12 cellular contexts compared by ENCODE assay signal in the genomic region with DNA sequence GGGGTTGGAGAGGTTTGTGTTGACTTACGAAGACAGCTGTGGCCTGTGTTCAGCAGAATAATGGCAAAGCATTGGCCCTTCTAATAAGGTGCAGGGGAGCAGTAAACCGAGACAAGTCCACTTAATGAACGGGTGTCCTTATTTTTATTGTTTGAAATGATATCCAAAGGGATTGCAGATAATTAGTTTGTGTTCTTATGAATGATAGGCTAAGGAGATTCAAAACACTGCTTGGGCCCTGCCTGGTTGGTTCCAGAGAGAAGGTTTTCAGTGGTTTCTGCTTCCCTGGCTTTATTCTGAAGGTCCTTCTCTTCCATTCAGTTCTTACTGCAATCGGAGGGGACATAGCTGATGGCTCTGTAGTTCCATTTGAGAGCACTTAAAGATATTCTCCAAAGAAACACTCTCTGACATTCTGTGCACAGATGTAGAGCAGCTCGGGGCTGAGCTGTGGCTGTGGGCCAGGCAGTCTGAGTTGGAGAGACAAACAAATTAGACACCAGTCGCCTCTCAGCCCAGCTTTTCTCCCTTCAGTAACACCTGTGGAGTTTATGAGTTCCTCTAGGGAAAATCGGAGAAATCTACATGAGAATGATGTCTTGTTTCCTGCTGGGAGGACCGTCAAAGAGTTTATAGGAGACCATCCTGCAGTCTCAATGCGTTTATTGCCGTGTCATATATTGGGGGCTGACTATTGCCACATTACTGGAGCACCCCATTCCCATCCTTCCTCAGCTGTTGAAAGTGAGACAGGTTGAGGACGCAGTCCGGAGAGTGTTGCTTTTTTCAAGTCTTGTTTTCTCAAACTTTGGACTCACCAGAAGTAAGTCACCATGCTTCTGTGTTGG. TPM values are rescaled to one million over a fixed set of nuclear protein-coding genes. Genes with fewer than 3 reads are reported as not detected.
DNase-seq lines count a peak whose midpoint lies in the region; ATAC-seq and TF ChIP-seq lines count a peak whose summit lies in the region.
"Had no signal": no experiment of that assay in that cellular context is flagged by ENCODE, and none has a peak within 500 bp of the region (broad histone marks: within the 10 kb centered on the region; RNA-seq: fewer than 3 reads in every experiment).

No MANE protein-coding gene starts in this region.

- intact Hi-C loops in psoas muscle (cut with DNase I) = loop anchor here in 1 of 2 donors (5.0 kb wide), 1 partner anchor 43 kb away; no protein-coding TSS in a partner anchor

- no peak overlapping the region for H2AFZ ChIP-seq in osteoblast (ENCODE audit: low read length)

- H3K4me3 ChIP-seq in HUES48 (ENCODE audit: low read depth, low read length) = peak overlapping the region; percentile 7; the same call in 1 of the 2 replicates
- H3K4me3 ChIP-seq in cardiac muscle cell = no peak overlapping the region
- no peak overlapping the region for H3K4me3 ChIP-seq in psoas muscle
- no peak overlapping the region for H3K4me3 ChIP-seq in osteoblast (ENCODE audit: insufficient read depth, low read length)
- H3K4me3 ChIP-seq: GM12878 had no signal

- H3K27ac ChIP-seq in HUES48 (ENCODE audit: low read depth, low read length) = peak overlapping the region; percentile 31
- H3K27ac ChIP-seq in cardiac muscle cell = peak overlapping the region; percentile 73
- peak overlapping the region; percentile 53 for H3K27ac ChIP-seq in psoas muscle
- H3K27ac ChIP-seq in osteoblast (ENCODE audit: low read depth, low read length) = no peak overlapping the region

- H3K4me1 ChIP-seq in HUES48 (ENCODE audit: control insufficient read depth, insufficient read depth, low read length) (peaks cover 37% of the 10 kb centered on the region), cardiac muscle cell (ENCODE audit: low read depth) (peaks cover 44% of the 10 kb centered on the region), psoas muscle (peaks cover 24% of the 10 kb centered on the region), osteoblast (ENCODE audit: insufficient read depth, low read length) (no peaks in the 10 kb centered on the region)

- no peaks in the 10 kb centered on the region for H3K79me2 ChIP-seq in osteoblast (ENCODE audit: insufficient read depth, low read length)

- H3K27me3 ChIP-seq in HUES48 (ENCODE audit: control insufficient read depth, insufficient read depth, low read length) = no peaks in the 10 kb centered on the region
- no peaks in the 10 kb centered on the region for H3K27me3 ChIP-seq in cardiac muscle cell
- no peaks in the 10 kb centered on the region for H3K27me3 ChIP-seq in psoas muscle (ENCODE audit: insufficient read depth in 3 of 3, low read length in 2 of 3)
- H3K27me3 ChIP-seq in osteoblast (ENCODE audit: insufficient read depth, low read length) = peaks cover 31% of the 10 kb centered on the region

- no peak overlapping the region for H3K27ac Mint-ChIP-seq in activated T-cell treated with anti-CD3 and anti-CD28 coated beads, Interleukin-2, amount 50 U/mL, for 24 hours
- H3K27ac Mint-ChIP-seq: activated T-helper 2 cell treated with anti-CD3 and anti-CD28 coated beads, Interferon-gamma antibody, Interleukin-2, Interleukin-4, amounts not matched to agents 10 μg/mL and 5 μg/mL and 100 μg/mL, durations not matched to agents 14 hours and 24 hours and 36 hours had no signal

- no peak overlapping the region for H3K9ac ChIP-seq in HUES48 (ENCODE audit: low read depth, low read length)

- H3K4me1 Mint-ChIP-seq in activated T-cell treated with anti-CD3 and anti-CD28 coated beads, Interleukin-2, amount 50 U/mL, for 24 hours (ENCODE audit: low read depth) = no peaks in the 10 kb centered on the region

- TF ChIP-seq CTCF in cardiac muscle cell (IDR thresholded peaks at IDR 0.05; ENCODE audit: low read depth, low read length) = no peak
- TF ChIP-seq CTCF in psoas muscle (IDR thresholded peaks at IDR 0.05) = no peak
- TF ChIP-seq CTCF in osteoblast (IDR thresholded peaks at IDR 0.05; ENCODE audit: extremely low read depth, low read depth, low read length) = no peak

- DNase-seq in NCI-H2196 (lab: John Stamatoyannopoulos, UW; ENCODE audit: unreplicated experiment) (peak; percentile 44), cardiac muscle cell (ENCODE audit: low read depth in 1 of 2, low spot score in 1 of 2) (peak in 1 of 2 donors; percentile 60), psoas muscle (no peak), osteoblast (ENCODE audit: insufficient read length, low spot score, missing footprints) (no peak)
- no peak for DNase-seq in activated T-cell treated with anti-CD3 and anti-CD28 coated beads, Interleukin-2, amount 50 U/mL, for 24 hours
- DNase-seq: activated CD4-positive, CD25-positive, alpha-beta regulatory T cell treated with anti-CD3 and anti-CD28 coated beads, Interleukin-2, amount 50 U/mL, for 72 hours; stimulated activated CD4-positive, alpha-beta T cell treated with anti-CD3 and anti-CD28 coated beads, Interleukin-4, amount 100 ng/mL, for 4 hours had no signal

- H3K36me3 Mint-ChIP-seq in activated T-cell treated with anti-CD3 and anti-CD28 coated beads, Interleukin-2, amount 50 U/mL, for 24 hours (ENCODE audit: low read depth) = no peaks in the 10 kb centered on the region

- H3K4me3 Mint-ChIP-seq in activated T-cell treated with anti-CD3 and anti-CD28 coated beads, Interleukin-2, amount 50 U/mL, for 24 hours = no peak overlapping the region

- H4K20me1 ChIP-seq in osteoblast (ENCODE audit: insufficient read depth, low read length) = no peaks in the 10 kb centered on the region

- peaks cover 53% of the 10 kb centered on the region for H3K27me3 Mint-ChIP-seq in activated T-cell treated with anti-CD3 and anti-CD28 coated beads, Interleukin-2, amount 50 U/mL, for 24 hours

- H3K36me3 ChIP-seq in HUES48 (ENCODE audit: control insufficient read depth, insufficient read depth, low read length) (no peaks in the 10 kb centered on the region), cardiac muscle cell (no peaks in the 10 kb centered on the region), psoas muscle (ENCODE audit: insufficient read depth in 1 of 2, low read depth in 1 of 2) (no peaks in the 10 kb centered on the region), osteoblast (ENCODE audit: insufficient read depth, low read length) (no peaks in the 10 kb centered on the region)

- peak in 3 of 4 donors; percentile 36 to 74 (median 62) for ATAC-seq in psoas muscle
- no peak for ATAC-seq in HG03025 (IDR thresholded peaks at IDR 0.05; ENCODE audit: low FRiP score, unreplicated experiment)
- ATAC-seq in GM18861 (IDR thresholded peaks at IDR 0.05; ENCODE audit: unreplicated experiment) = no peak
- ATAC-seq: GM12878 had no signal

- WGBS in psoas muscle, 3 donors = 32 to 51% (median 39%) methylated on average over 12 of the region's 12 CpGs

- H3K4me2 ChIP-seq in osteoblast (ENCODE audit: insufficient read depth, low read length) = no peak overlapping the region

- H3K9me3 ChIP-seq in HUES48 (ENCODE audit: control insufficient read depth, insufficient read depth, low read length) = no peaks in the 10 kb centered on the region
- H3K9me3 ChIP-seq in cardiac muscle cell (ENCODE audit: low read depth) = no peaks in the 10 kb centered on the region
- no peaks in the 10 kb centered on the region for H3K9me3 ChIP-seq in psoas muscle
- H3K9me3 ChIP-seq in osteoblast (ENCODE audit: low read depth, low read length) = no peaks in the 10 kb centered on the region

- no peaks in the 10 kb centered on the region for H3K9me3 Mint-ChIP-seq in activated T-cell treated with anti-CD3 and anti-CD28 coated beads, Interleukin-2, amount 50 U/mL, for 24 hours
- H3K9me3 Mint-ChIP-seq: activated T-helper 2 cell treated with anti-CD3 and anti-CD28 coated beads, Interferon-gamma antibody, Interleukin-2, Interleukin-4, amounts not matched to agents 10 μg/mL and 5 μg/mL and 100 μg/mL, durations not matched to agents 14 hours and 24 hours and 36 hours had no signal

RNA-seq across cellular contexts. Expression of a gene that starts 6.5 kb away (rescaled TPM):
- total RNA-seq in cardiac muscle cell (32.6 and 50.5 TPM in 2 replicates), psoas muscle (10 to 100 TPM in 2 of 4 donors, 1 to 10 TPM in 2; 1.7 to 17.5 (median 11.4) TPM), osteoblast (1.1 and 1.2 TPM in 2 replicates)
- polyA plus RNA-seq in cardiac muscle cell (27.1 and 36.8 TPM in 2 replicates), psoas muscle (1 to 10 TPM; 1.3 to 3.2 (median 2.1) TPM)

Comparison
In these comparisons a context has a peak if more than half of its experiments do, and no peak if none do; other contexts are left out.
1. ATAC-seq: peak in psoas muscle (3 of 4); none in HG03025 (single experiment) and GM18861 (single experiment).